In genomic region chr7:104153287-104153686, GRCh38 we compare ENCODE assay signal across 32 cellular contexts.
"Had no signal": no experiment of that assay in that cellular context is flagged by ENCODE, and none has a peak within 500 bp of the region (broad histone marks: within the 10 kb centered on the region; RNA-seq: fewer than 3 reads in every experiment).

No MANE protein-coding gene starts in this region.

- ATAC-seq: activated CD8-positive, alpha-beta T cell treated with anti-CD3 and anti-CD28 coated beads for 36 hours; activated naive CD4-positive, alpha-beta T cell treated with anti-CD3 and anti-CD28 coated beads, Interleukin-2, amount 50 U/mL, for 72 hours; activated T-cell treated with anti-CD3 and anti-CD28 coated beads, Interleukin-2, amount 50 U/mL, for 4 hours; activated T-cell treated with anti-CD3 and anti-CD28 coated beads, Interleukin-2, amount 50 U/mL, for 72 hours; activated T-helper 17 cell treated with anti-CD3 and anti-CD28 coated beads, Interleukin-2, amount 50 U/mL, for 72 hours; body of pancreas had no signal

- H3K27me3 ChIP-seq: adrenal gland, body of pancreas, brain microvascular endothelial cell, breast epithelium had no signal

- H3K9me3 ChIP-seq: adrenal gland, body of pancreas, breast epithelium had no signal

- H3K27ac ChIP-seq: adrenal gland, body of pancreas, brain microvascular endothelial cell, breast epithelium, VCaP had no signal

- H3K36me3 ChIP-seq: adrenal gland, brain microvascular endothelial cell, breast epithelium had no signal

- DNase-seq: activated B cell treated with CpG ODN at 0.5 μM for 24 hours; activated CD4-positive, alpha-beta memory T cell treated with anti-CD3 and anti-CD28 coated beads for 36 hours; activated CD4-positive, alpha-beta T cell treated with anti-CD3 and anti-CD28 coated beads for 4 hours; activated CD4-positive, alpha-beta T cell treated with anti-CD3 and anti-CD28 coated beads, Interleukin-2, amount 10 ng/mL, durations not matched to agents 24 days and 14 days; activated CD4-positive, alpha-beta T cell treated with anti-CD3 and anti-CD28 coated beads, Interleukin-2, amount 50 U/mL, for 1 hour; activated CD4-positive, alpha-beta T cell treated with anti-CD3 and anti-CD28 coated beads, Interleukin-2, amount 50 U/mL, for 4 hours; activated CD4-positive, CD25-positive, alpha-beta regulatory T cell treated with anti-CD3 and anti-CD28 coated beads, Interleukin-2, amount 50 U/mL, for 72 hours; activated CD8-positive, alpha-beta memory T cell treated with anti-CD3 and anti-CD28 coated beads, Interleukin-2, amount 50 U/mL, for 4 hours; activated CD8-positive, alpha-beta T cell treated with anti-CD3 and anti-CD28 coated beads for 36 hours; activated effector memory CD4-positive, alpha-beta T cell treated with anti-CD3 and anti-CD28 coated beads, Interleukin-2, amount 50 U/mL, for 16 hours; activated gamma-delta T cell treated with Interleukin-2 at 50 U/mL for 16 hours; activated naive CD4-positive, alpha-beta T cell; activated naive CD4-positive, alpha-beta T cell treated with anti-CD3 and anti-CD28 coated beads for 36 hours; activated naive CD4-positive, alpha-beta T cell treated with anti-CD3 and anti-CD28 coated beads, Interleukin-2, amount 50 U/mL, for 16 hours; activated naive CD8-positive, alpha-beta T cell treated with anti-CD3 and anti-CD28 coated beads for 36 hours; activated T-cell treated with anti-CD3 and anti-CD28 coated beads for 4 hours; activated T-cell treated with anti-CD3 and anti-CD28 coated beads, Interleukin-2, amount 50 U/mL, for 1 hour; activated T-cell treated with anti-CD3 and anti-CD28 coated beads, Interleukin-2, amount 50 U/mL, for 4 hours; activated T-cell treated with anti-CD3 and anti-CD28 coated beads, Interleukin-2, amount 50 U/mL, for 72 hours; adrenal gland; amniotic stem cell; aorta; body of pancreas; brain microvascular endothelial cell; central memory CD4-positive, alpha-beta T cell; cerebellar nuclear complex; T-helper 2 cell; T-helper 9 cell had no signal

- H3K4me3 ChIP-seq: adrenal gland, body of pancreas, breast epithelium had no signal
